Comparison of ENCODE assay signal across 20 cellular contexts in the genomic region with DNA sequence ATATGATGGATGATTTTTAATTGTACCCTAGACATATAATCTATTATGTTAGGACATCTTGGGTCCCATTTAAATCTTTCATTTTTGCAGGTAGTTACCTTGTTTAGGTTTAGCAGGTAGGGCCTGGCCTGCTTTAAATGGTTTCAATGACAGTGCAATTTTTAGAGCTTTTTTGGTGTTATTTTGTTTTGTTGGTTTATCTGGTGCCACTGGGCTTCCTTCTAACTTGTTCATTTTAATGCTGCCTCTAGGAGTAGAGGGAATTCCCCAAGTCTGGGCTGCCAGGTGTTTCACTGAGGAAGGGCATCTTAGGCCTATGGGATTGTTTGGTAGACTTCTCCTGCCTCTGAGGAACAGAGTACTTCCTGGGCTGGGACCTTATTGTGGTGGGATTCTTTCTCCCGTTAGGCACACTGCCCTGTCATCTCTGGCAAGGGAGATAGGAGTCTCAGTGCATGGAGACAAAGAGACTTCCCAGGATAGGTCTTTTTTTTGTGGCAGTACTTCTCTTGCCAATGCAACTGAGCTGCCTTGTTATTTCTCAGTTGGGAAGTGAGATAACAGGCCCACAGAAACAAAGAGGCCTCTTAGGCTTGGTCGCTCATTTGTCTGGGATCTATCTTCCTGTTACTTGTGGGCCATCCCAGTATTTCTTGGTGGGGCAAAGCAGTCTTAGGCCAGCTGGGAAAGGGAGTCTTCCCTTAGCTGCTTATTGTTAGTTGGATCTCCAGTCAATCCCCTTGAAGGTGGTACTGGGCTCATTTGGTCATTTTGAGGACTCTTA.
A peak's percentile ranks its signal among the peaks of the same experiment; 100 is the strongest.
DNase-seq lines count a peak whose midpoint lies in the region; TF ChIP-seq lines count a peak whose summit lies in the region.
"Had no signal": no experiment of that assay in that cellular context is flagged by ENCODE, and none has a peak within 500 bp of the region (broad histone marks: within the 10 kb centered on the region; RNA-seq: fewer than 3 reads in every experiment).

No MANE protein-coding gene starts in this region.

- H2AFZ ChIP-seq in H9 (ENCODE audit: low read length) (no peak overlapping the region), neural progenitor cell (replicated peaks) (no peak overlapping the region)

- H3K4me3 ChIP-seq in endodermal cell (ENCODE audit: low read length) (no peak overlapping the region), neural progenitor cell (no peak overlapping the region)
- H3K4me3 ChIP-seq in effector memory CD4-positive, alpha-beta T cell (ENCODE audit: insufficient read depth, low read depth, low read length, poor library complexity, severe bottlenecking), result no peak overlapping the region
- H3K4me3 ChIP-seq: GM12878 had no signal

- H2BK5ac ChIP-seq in H9 (ENCODE audit: insufficient read length, low read length), result no peak overlapping the region

- H3K9ac ChIP-seq in H9 (ENCODE audit: extremely low read depth, insufficient read length, low read length), result no peak overlapping the region
- no peak overlapping the region for H3K9ac ChIP-seq in endodermal cell (ENCODE audit: extremely low read depth, low read length, poor library complexity, severe bottlenecking)
- H3K9ac ChIP-seq in neural progenitor cell, result no peak overlapping the region
- H3K9ac ChIP-seq: SK-N-SH had no signal

- peak; percentile 49 for DNase-seq in CMK (ENCODE audit: low read depth)
- no peak for DNase-seq in H9
- DNase-seq in endodermal cell, result peak; percentile 55
- no peak for DNase-seq in neural progenitor cell (ENCODE audit: low spot score)
- no peak for DNase-seq in effector memory CD4-positive, alpha-beta T cell
- DNase-seq in SIG-M5 treated with dmso at 0.1 percent for 504 hours (lab: John Stamatoyannopoulos, UW; ENCODE audit: unreplicated experiment), result no peak
- no peak for DNase-seq in ureter (ENCODE audit: low spot score)
- DNase-seq: C1 segment of cervical spinal cord; Caco-2; CD4-positive, alpha-beta memory T cell; NCI-H1105 treated with DMSO at 0.1 percent for 48 hours; NCI-H146; NCI-H1930; NCI-H2107; NCI-H524; NCI-H748 treated with DMSO at 0.1 percent for 48 hours; SIG-M5; SK-N-SH had no signal

- no peaks in the 10 kb centered on the region for H4K20me1 ChIP-seq in H9 (ENCODE audit: control insufficient read depth, insufficient read depth, insufficient read length)
- no peaks in the 10 kb centered on the region for H4K20me1 ChIP-seq in neural progenitor cell (ENCODE audit: low read depth)

- H3F3A ChIP-seq in neural progenitor cell (ENCODE audit: low read depth), result no peaks in the 10 kb centered on the region

- H3K4me2 ChIP-seq in H9 (ENCODE audit: insufficient read depth, insufficient read length, low read length) (no peak overlapping the region), neural progenitor cell (no peak overlapping the region)
- H3K4me2 ChIP-seq: SK-N-SH had no signal

- peaks cover 0 to 4% of the 10 kb centered on the region in 2 experiments; a peak in 2 of 4 replicates for H3K4me1 Mint-ChIP-seq in H9
- H3K4me1 Mint-ChIP-seq in endodermal cell, result peaks cover 28% of the 10 kb centered on the region
- H3K4me1 Mint-ChIP-seq in neural progenitor cell, result peaks cover 8% of the 10 kb centered on the region
- H3K4me1 Mint-ChIP-seq: CD4-positive, alpha-beta memory T cell had no signal

- H3K27ac ChIP-seq in H9 (ENCODE audit: insufficient read length, low read depth, low read length) (no peak overlapping the region), endodermal cell (ENCODE audit: low read depth, low read length) (no peak overlapping the region), neural progenitor cell (peak overlapping the region; percentile 13)
- no peak overlapping the region for H3K27ac ChIP-seq in effector memory CD4-positive, alpha-beta T cell (ENCODE audit: insufficient read depth, low read length, poor library complexity, severe bottlenecking)
- H3K27ac ChIP-seq: HL-60 had no signal

- WGBS in H9 (ENCODE audit: extremely low coverage, insufficient read length, low lambda C conversion rate), result no CpG with 5 or more reads among the region's 2 CpGs
- WGBS in endodermal cell (ENCODE audit: insufficient coverage in 1 of 2, insufficient read length in 1 of 2), 2 experiments, result 59 to 70% methylated on average over 1 to 2 of the region's 2 CpGs

- H3K27me3 Mint-ChIP-seq in H9 (ENCODE audit: low read depth) (no peaks in the 10 kb centered on the region), endodermal cell (ENCODE audit: insufficient read depth) (no peaks in the 10 kb centered on the region), neural progenitor cell (ENCODE audit: insufficient read depth, low read depth) (peaks cover 2% of the 10 kb centered on the region)
- H3K27me3 Mint-ChIP-seq: CD4-positive, alpha-beta memory T cell had no signal

- H4K5ac ChIP-seq in H9 (ENCODE audit: insufficient read length, low read depth, low read length), result no peak overlapping the region

- H3K79me1 ChIP-seq in H9 (ENCODE audit: insufficient read depth, low read depth, low read length, poor library complexity, severe bottlenecking), result no peaks in the 10 kb centered on the region

- H2BK15ac ChIP-seq in H9 (ENCODE audit: low read depth, low read length), result no peak overlapping the region

- H3K4me1 ChIP-seq in H9 (ENCODE audit: insufficient read depth, low read length) (no peaks in the 10 kb centered on the region), endodermal cell (ENCODE audit: control insufficient read depth, insufficient read depth, low read length) (peaks cover 16% of the 10 kb centered on the region), neural progenitor cell (peaks cover 15% of the 10 kb centered on the region)
- H3K4me1 ChIP-seq in effector memory CD4-positive, alpha-beta T cell (ENCODE audit: control insufficient read depth, insufficient read depth, low read length, poor library complexity, severe bottlenecking), result no peaks in the 10 kb centered on the region
- H3K4me1 ChIP-seq: Caco-2 had no signal

- no peak overlapping the region for H2AK5ac ChIP-seq in H9 (ENCODE audit: insufficient read length, low read length)

- H4K8ac ChIP-seq in H9 (replicated peaks; ENCODE audit: insufficient read length, low read depth, low read length), result no peak overlapping the region

- H3K9me3 Mint-ChIP-seq in H9, result no peaks in the 10 kb centered on the region
- no peaks in the 10 kb centered on the region for H3K9me3 Mint-ChIP-seq in endodermal cell
- no peaks in the 10 kb centered on the region for H3K9me3 Mint-ChIP-seq in neural progenitor cell
- H3K9me3 Mint-ChIP-seq: CD4-positive, alpha-beta memory T cell had no signal

- H3K18ac ChIP-seq in H9 (ENCODE audit: insufficient read length, low read depth, low read length), result no peak overlapping the region

- no peak overlapping the region for H2BK20ac ChIP-seq in H9 (ENCODE audit: low read depth, low read length, poor library complexity, severe bottlenecking)

- H3K27ac Mint-ChIP-seq in H9 (peak overlapping the region; percentile 76 to 88 (median 79); a peak in 3 of 7 replicates), endodermal cell (peak overlapping the region; percentile 77), neural progenitor cell (no peak overlapping the region)
- H3K27ac Mint-ChIP-seq: CD4-positive, alpha-beta memory T cell had no signal

- H4K91ac ChIP-seq in H9 (ENCODE audit: insufficient read length, low read depth, low read length), result no peak overlapping the region

- H3K36me3 ChIP-seq in endodermal cell (ENCODE audit: control insufficient read depth, insufficient read depth, low read length) (no peaks in the 10 kb centered on the region), neural progenitor cell (no peaks in the 10 kb centered on the region)
- no peaks in the 10 kb centered on the region for H3K36me3 ChIP-seq in effector memory CD4-positive, alpha-beta T cell (ENCODE audit: control insufficient read depth, insufficient read depth, low read length)

- no peak overlapping the region for H2BK120ac ChIP-seq in H9 (ENCODE audit: low read depth, low read length, poor library complexity, severe bottlenecking)

- H3K9me3 ChIP-seq in H9 (ENCODE audit: control insufficient read depth, low read depth, low read length), result no peaks in the 10 kb centered on the region
- H3K9me3 ChIP-seq in endodermal cell (ENCODE audit: control insufficient read depth, low read length), result no peaks in the 10 kb centered on the region
- H3K9me3 ChIP-seq in neural progenitor cell (ENCODE audit: low read depth), result no peaks in the 10 kb centered on the region
- H3K9me3 ChIP-seq in effector memory CD4-positive, alpha-beta T cell (ENCODE audit: control insufficient read depth, low read length), result no peaks in the 10 kb centered on the region
- H3K9me3 ChIP-seq: Caco-2, SK-N-SH had no signal

- no peaks in the 10 kb centered on the region for H3K79me2 ChIP-seq in H9 (ENCODE audit: insufficient read depth, low read length)
- no peaks in the 10 kb centered on the region for H3K79me2 ChIP-seq in neural progenitor cell (ENCODE audit: low read depth)

- H2BK12ac ChIP-seq in H9 (ENCODE audit: insufficient read length, low read depth, low read length), result no peak overlapping the region

- no peak overlapping the region for H3K4me3 Mint-ChIP-seq in H9
- no peak overlapping the region for H3K4me3 Mint-ChIP-seq in endodermal cell
- H3K4me3 Mint-ChIP-seq in neural progenitor cell, result no peak overlapping the region
- H3K4me3 Mint-ChIP-seq: CD4-positive, alpha-beta memory T cell had no signal

- no peaks in the 10 kb centered on the region for H3K27me3 ChIP-seq in H9 (ENCODE audit: insufficient read depth, low read length)
- H3K27me3 ChIP-seq in endodermal cell (ENCODE audit: control insufficient read depth, insufficient read depth, low read length, poor library complexity, severe bottlenecking), result no peaks in the 10 kb centered on the region
- no peaks in the 10 kb centered on the region for H3K27me3 ChIP-seq in neural progenitor cell
- no peaks in the 10 kb centered on the region for H3K27me3 ChIP-seq in effector memory CD4-positive, alpha-beta T cell (replicated peaks; ENCODE audit: control insufficient read depth, insufficient read depth, low read length, poor library complexity, severe bottlenecking)

- no peaks in the 10 kb centered on the region for H3K23me2 ChIP-seq in H9 (ENCODE audit: insufficient read length, low read depth, low read length, poor library complexity, severe bottlenecking)

- H3K36me3 Mint-ChIP-seq in H9 (ENCODE audit: insufficient read depth in 1 of 3, low read depth in 3 of 3) (no peaks in the 10 kb centered on the region), endodermal cell (ENCODE audit: low read depth) (no peaks in the 10 kb centered on the region), neural progenitor cell (no peaks in the 10 kb centered on the region)
- H3K36me3 Mint-ChIP-seq: CD4-positive, alpha-beta memory T cell had no signal

- H3K4ac ChIP-seq in H9 (ENCODE audit: low read depth, low read length), result no peak overlapping the region

- TF ChIP-seq CTCF in H9 (conservative IDR thresholded peaks at IDR 0.05), result no peak
- TF ChIP-seq CTCF in endodermal cell (conservative IDR thresholded peaks at IDR 0.05), result no peak
- TF ChIP-seq CTCF in neural progenitor cell (IDR thresholded peaks at IDR 0.05), result no peak

- H3T11ph ChIP-seq in H9 (ENCODE audit: low read length), result no peak overlapping the region

- no peak overlapping the region for H3K14ac ChIP-seq in H9 (ENCODE audit: insufficient read depth, low read length)

- no peak overlapping the region for H3K23ac ChIP-seq in H9 (ENCODE audit: insufficient read length, low read depth, low read length)

- H3K56ac ChIP-seq in H9 (ENCODE audit: insufficient read length, low read depth, low read length), result no peak overlapping the region

Comparison
In these comparisons a context has a peak if more than half of its experiments do, and no peak if none do; other contexts are left out.
1. DNase-seq: peak in CMK (single experiment) and endodermal cell (single experiment); none in H9 (single experiment), neural progenitor cell (single experiment), effector memory CD4-positive, alpha-beta T cell (0 of 3), SIG-M5 treated with dmso at 0.1 percent for 504 hours (single experiment) and ureter (single experiment).